Comparison of ENCODE assay signal across 1 cellular context in genomic region chr1:158354255-158354654, GRCh38.
TF ChIP-seq lines count a peak whose summit lies in the region.

No MANE protein-coding gene starts in this region.

TF ChIP-seq in GM23338, 12 proteins besides CTCF, POLR2A, EP300 and RAD21 (continued from another document):
- TF ChIP-seq POLR2AphosphoS5 (IDR thresholded peaks at IDR 0.05; ENCODE audit: low read depth) = no peak
- no peak for TF ChIP-seq JUNB (IDR thresholded peaks at IDR 0.05; ENCODE audit: unreplicated experiment)
- no peak for TF ChIP-seq EZH2 (IDR thresholded peaks at IDR 0.05; ENCODE audit: low read depth, unreplicated experiment)
- no peak for TF ChIP-seq ETS1 (IDR thresholded peaks at IDR 0.05)
- TF ChIP-seq CREB1 (CRISPR knock-in tag; IDR thresholded peaks at IDR 0.05; ENCODE audit: low read depth) = no peak
- TF ChIP-seq ZNF331 (CRISPR knock-in tag; IDR thresholded peaks at IDR 0.05; ENCODE audit: low read depth) = no peak
- no peak for TF ChIP-seq NANOG (IDR thresholded peaks at IDR 0.05; ENCODE audit: borderline replicate concordance)
- TF ChIP-seq, protein P1, sequence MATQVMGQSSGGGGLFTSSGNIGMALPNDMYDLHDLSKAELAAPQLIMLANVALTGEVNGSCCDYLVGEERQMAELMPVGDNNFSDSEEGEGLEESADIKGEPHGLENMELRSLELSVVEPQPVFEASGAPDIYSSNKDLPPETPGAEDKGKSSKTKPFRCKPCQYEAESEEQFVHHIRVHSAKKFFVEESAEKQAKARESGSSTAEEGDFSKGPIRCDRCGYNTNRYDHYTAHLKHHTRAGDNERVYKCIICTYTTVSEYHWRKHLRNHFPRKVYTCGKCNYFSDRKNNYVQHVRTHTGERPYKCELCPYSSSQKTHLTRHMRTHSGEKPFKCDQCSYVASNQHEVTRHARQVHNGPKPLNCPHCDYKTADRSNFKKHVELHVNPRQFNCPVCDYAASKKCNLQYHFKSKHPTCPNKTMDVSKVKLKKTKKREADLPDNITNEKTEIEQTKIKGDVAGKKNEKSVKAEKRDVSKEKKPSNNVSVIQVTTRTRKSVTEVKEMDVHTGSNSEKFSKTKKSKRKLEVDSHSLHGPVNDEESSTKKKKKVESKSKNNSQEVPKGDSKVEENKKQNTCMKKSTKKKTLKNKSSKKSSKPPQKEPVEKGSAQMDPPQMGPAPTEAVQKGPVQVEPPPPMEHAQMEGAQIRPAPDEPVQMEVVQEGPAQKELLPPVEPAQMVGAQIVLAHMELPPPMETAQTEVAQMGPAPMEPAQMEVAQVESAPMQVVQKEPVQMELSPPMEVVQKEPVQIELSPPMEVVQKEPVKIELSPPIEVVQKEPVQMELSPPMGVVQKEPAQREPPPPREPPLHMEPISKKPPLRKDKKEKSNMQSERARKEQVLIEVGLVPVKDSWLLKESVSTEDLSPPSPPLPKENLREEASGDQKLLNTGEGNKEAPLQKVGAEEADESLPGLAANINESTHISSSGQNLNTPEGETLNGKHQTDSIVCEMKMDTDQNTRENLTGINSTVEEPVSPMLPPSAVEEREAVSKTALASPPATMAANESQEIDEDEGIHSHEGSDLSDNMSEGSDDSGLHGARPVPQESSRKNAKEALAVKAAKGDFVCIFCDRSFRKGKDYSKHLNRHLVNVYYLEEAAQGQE (IDR thresholded peaks at IDR 0.05; ENCODE audit: unreplicated experiment) = no peak
- no peak for TF ChIP-seq ZNF114 (CRISPR knock-in tag; IDR thresholded peaks at IDR 0.05)
